In genomic region chr12:668092-668481, GRCh38 we compare ENCODE assay signal across 24 cellular contexts. TPM values are rescaled to one million over a fixed set of nuclear protein-coding genes. Genes with fewer than 3 reads are reported as not detected.
DNase-seq lines count a peak whose midpoint lies in the region; ATAC-seq lines count a peak whose summit lies in the region.
"Had no signal": no experiment of that assay in that cellular context is flagged by ENCODE, and none has a peak within 500 bp of the region (broad histone marks: within the 10 kb centered on the region; RNA-seq: fewer than 3 reads in every experiment).

No MANE protein-coding gene starts in this region.

- H3K9me3 Mint-ChIP-seq in activated naive CD4-positive, alpha-beta T cell treated with anti-CD3 and anti-CD28 coated beads, Interleukin-2, amount 50 U/mL, for 24 hours, result no peaks in the 10 kb centered on the region
- no peaks in the 10 kb centered on the region for H3K9me3 Mint-ChIP-seq in activated naive CD4-positive, alpha-beta T cell treated with anti-CD3 and anti-CD28 coated beads for 36 hours
- peaks cover 11% of the 10 kb centered on the region for H3K9me3 Mint-ChIP-seq in activated naive CD8-positive, alpha-beta T cell treated with anti-CD3 and anti-CD28 coated beads for 36 hours
- H3K9me3 Mint-ChIP-seq in stimulated activated naive B cell treated with anti-CD40 and anti-IgM and Interleukin-4, amounts not matched to agents 10 μg/mL and 1 μg/mL and 100 μg/mL, for 72 hours, result no peaks in the 10 kb centered on the region
- H3K9me3 Mint-ChIP-seq: activated T-cell treated with anti-CD3 and anti-CD28 coated beads, Interleukin-2, amount 50 U/mL, for 4 hours had no signal

- H3K9me3 ChIP-seq in KOPT-K1 (ENCODE audit: insufficient read depth, low read length, poor library complexity, severe bottlenecking), result no peaks in the 10 kb centered on the region
- H3K9me3 ChIP-seq: left lung, transverse colon had no signal

- H3K4me1 Mint-ChIP-seq in activated naive CD4-positive, alpha-beta T cell treated with anti-CD3 and anti-CD28 coated beads, Interleukin-2, amount 50 U/mL, for 24 hours, result peaks cover 78% of the 10 kb centered on the region
- peaks cover 77% of the 10 kb centered on the region for H3K4me1 Mint-ChIP-seq in activated naive CD4-positive, alpha-beta T cell treated with anti-CD3 and anti-CD28 coated beads for 36 hours (ENCODE audit: low read depth)
- H3K4me1 Mint-ChIP-seq in activated naive CD8-positive, alpha-beta T cell treated with anti-CD3 and anti-CD28 coated beads for 36 hours, result peaks cover 75% of the 10 kb centered on the region
- peaks cover 35 to 63% of the 10 kb centered on the region in 2 donors for H3K4me1 Mint-ChIP-seq in stimulated activated naive B cell treated with anti-CD40 and anti-IgM and Interleukin-4, amounts not matched to agents 10 μg/mL and 1 μg/mL and 100 μg/mL, for 72 hours

- H3K36me3 Mint-ChIP-seq in activated naive CD4-positive, alpha-beta T cell treated with anti-CD3 and anti-CD28 coated beads, Interleukin-2, amount 50 U/mL, for 24 hours, result no peaks in the 10 kb centered on the region
- peaks cover 2% of the 10 kb centered on the region for H3K36me3 Mint-ChIP-seq in activated naive CD4-positive, alpha-beta T cell treated with anti-CD3 and anti-CD28 coated beads for 36 hours (ENCODE audit: low read depth)
- peaks cover 12% of the 10 kb centered on the region for H3K36me3 Mint-ChIP-seq in activated naive CD8-positive, alpha-beta T cell treated with anti-CD3 and anti-CD28 coated beads for 36 hours
- peaks cover 0 to 6% of the 10 kb centered on the region in 2 donors for H3K36me3 Mint-ChIP-seq in stimulated activated naive B cell treated with anti-CD40 and anti-IgM and Interleukin-4, amounts not matched to agents 10 μg/mL and 1 μg/mL and 100 μg/mL, for 72 hours

- CTCF ChIA-PET in activated naive CD4-positive, alpha-beta T cell treated with anti-CD3 and anti-CD28 coated beads for 36 hours (lab: Charles Lee), result interaction anchor here (0.6 to 2.8 kb wide), 7 partner anchors 8 to 92 kb away, joined by 3 to 28 read pairs (median 3); partner anchors contain the start of gene WNK1

- no peak for DNase-seq in activated naive CD4-positive, alpha-beta T cell treated with anti-CD3 and anti-CD28 coated beads for 36 hours
- DNase-seq in activated naive CD8-positive, alpha-beta T cell treated with anti-CD3 and anti-CD28 coated beads for 36 hours, result no peak
- DNase-seq in stimulated activated naive B cell treated with anti-CD40 and anti-IgM and Interleukin-4, amounts not matched to agents 10 μg/mL and 1 μg/mL and 100 μg/mL, for 72 hours, result no peak
- DNase-seq in NCI-H345 treated with DMSO at 0.1 percent for 48 hours (lab: John Stamatoyannopoulos, UW; ENCODE audit: unreplicated experiment) (no peak), Right ventricle myocardium superior (no peak), medulla oblongata (ENCODE audit: extremely low spot score) (no peak)
- DNase-seq: activated naive CD4-positive, alpha-beta T cell; activated T-cell treated with anti-CD3 and anti-CD28 coated beads, Interleukin-2, amount 50 U/mL, for 4 hours; amygdala; Calu3; DND-41; left lung; NCI-H1048; NCI-H1694; NCI-H2171 treated with DMSO at 0.1 percent for 48 hours; NCI-H524 treated with DMSO at 0.1 percent for 48 hours; occipital lobe; SHP77 treated with DMSO at 0.1 percent for 48 hours; transverse colon had no signal

- no peak overlapping the region for H3K4me3 Mint-ChIP-seq in activated naive CD4-positive, alpha-beta T cell treated with anti-CD3 and anti-CD28 coated beads, Interleukin-2, amount 50 U/mL, for 24 hours
- no peak overlapping the region for H3K4me3 Mint-ChIP-seq in activated naive CD4-positive, alpha-beta T cell treated with anti-CD3 and anti-CD28 coated beads for 36 hours
- H3K4me3 Mint-ChIP-seq in activated naive CD8-positive, alpha-beta T cell treated with anti-CD3 and anti-CD28 coated beads for 36 hours, result no peak overlapping the region
- no peak overlapping the region for H3K4me3 Mint-ChIP-seq in stimulated activated naive B cell treated with anti-CD40 and anti-IgM and Interleukin-4, amounts not matched to agents 10 μg/mL and 1 μg/mL and 100 μg/mL, for 72 hours

- ATAC-seq in stimulated activated naive B cell treated with anti-CD40 and anti-IgM and Interleukin-4, amounts not matched to agents 10 μg/mL and 1 μg/mL and 100 μg/mL, for 72 hours (replicated peaks), result peak; percentile 22 to 27
- no peak for ATAC-seq in Right ventricle myocardium superior (ENCODE audit: poor library complexity)
- ATAC-seq: activated T-cell treated with anti-CD3 and anti-CD28 coated beads, Interleukin-2, amount 50 U/mL, for 4 hours; HepG2; Panc1 had no signal

- intact Hi-C loops in activated naive CD4-positive, alpha-beta T cell treated with anti-CD3 and anti-CD28 coated beads for 36 hours (cut with micrococcal nuclease), result loop anchor here (2.0 kb wide), 2 partner anchors 57 to 143 kb away; no protein-coding TSS in a partner anchor
- intact Hi-C loops in Right ventricle myocardium superior (cut with DNase I), result no loop called here

- peak overlapping the region; percentile 23 for H3K27ac ChIP-seq in KOPT-K1 (ENCODE audit: low read depth, low read length, poor library complexity, severe bottlenecking)
- H3K27ac ChIP-seq: epithelial cell of prostate, left lung had no signal

- peak overlapping the region; percentile 23 for H3K27ac Mint-ChIP-seq in activated naive CD4-positive, alpha-beta T cell treated with anti-CD3 and anti-CD28 coated beads, Interleukin-2, amount 50 U/mL, for 24 hours
- no peak overlapping the region for H3K27ac Mint-ChIP-seq in activated naive CD4-positive, alpha-beta T cell treated with anti-CD3 and anti-CD28 coated beads for 36 hours
- peak overlapping the region; percentile 94 for H3K27ac Mint-ChIP-seq in activated naive CD8-positive, alpha-beta T cell treated with anti-CD3 and anti-CD28 coated beads for 36 hours
- peak overlapping the region; percentile 60 for H3K27ac Mint-ChIP-seq in stimulated activated naive B cell treated with anti-CD40 and anti-IgM and Interleukin-4, amounts not matched to agents 10 μg/mL and 1 μg/mL and 100 μg/mL, for 72 hours

- H3K36me3 ChIP-seq in KOPT-K1 (ENCODE audit: insufficient read depth, low read length), result no peaks in the 10 kb centered on the region
- H3K36me3 ChIP-seq: left lung, transverse colon had no signal

- H3K27me3 Mint-ChIP-seq in activated naive CD4-positive, alpha-beta T cell treated with anti-CD3 and anti-CD28 coated beads, Interleukin-2, amount 50 U/mL, for 24 hours, result no peaks in the 10 kb centered on the region
- H3K27me3 Mint-ChIP-seq in activated naive CD4-positive, alpha-beta T cell treated with anti-CD3 and anti-CD28 coated beads for 36 hours (ENCODE audit: low read depth), result no peaks in the 10 kb centered on the region
- H3K27me3 Mint-ChIP-seq in activated naive CD8-positive, alpha-beta T cell treated with anti-CD3 and anti-CD28 coated beads for 36 hours, result no peaks in the 10 kb centered on the region
- peaks cover 0 to 4% of the 10 kb centered on the region in 2 donors for H3K27me3 Mint-ChIP-seq in stimulated activated naive B cell treated with anti-CD40 and anti-IgM and Interleukin-4, amounts not matched to agents 10 μg/mL and 1 μg/mL and 100 μg/mL, for 72 hours

RNA-seq across cellular contexts. Expression of gene NINJ2, which starts 4.8 kb away (rescaled TPM):
- total RNA-seq in activated naive CD4-positive, alpha-beta T cell treated with anti-CD3 and anti-CD28 coated beads for 36 hours, result 1 to 10 TPM; 1.8 to 2.5 TPM
- 1 to 10 TPM; 1.4 to 1.9 TPM for total RNA-seq in activated naive CD8-positive, alpha-beta T cell treated with anti-CD3 and anti-CD28 coated beads for 36 hours
- 12.6 TPM for total RNA-seq in Right ventricle myocardium superior
- total RNA-seq: Calu3 had no signal
